ENCODE assay signal across 18 cellular contexts in genomic region chr19:19324059-19324755, GRCh38. TPM values are rescaled to one million over a fixed set of nuclear protein-coding genes. Genes with fewer than 3 reads are reported as not detected.
DNase-seq lines count a peak whose midpoint lies in the region; ATAC-seq and TF ChIP-seq lines count a peak whose summit lies in the region.
"Had no signal": no experiment of that assay in that cellular context is flagged by ENCODE, and none has a peak within 500 bp of the region (broad histone marks: within the 10 kb centered on the region; RNA-seq: fewer than 3 reads in every experiment).

No MANE protein-coding gene starts in this region.

- WGBS in heart right ventricle, 2 donors, result 73 to 74% methylated on average over 7 of the region's 7 CpGs

- no peaks in the 10 kb centered on the region for H3K27me3 Mint-ChIP-seq in activated CD8-positive, alpha-beta T cell treated with anti-CD3 and anti-CD28 coated beads for 36 hours
- H3K27me3 Mint-ChIP-seq in stimulated activated naive B cell treated with anti-CD40 and anti-IgM and Interleukin-4, amounts not matched to agents 10 μg/mL and 1 μg/mL and 100 μg/mL, for 72 hours, result no peaks in the 10 kb centered on the region

- CTCF ChIA-PET in activated CD8-positive, alpha-beta T cell treated with anti-CD3 and anti-CD28 coated beads for 36 hours (lab: Charles Lee), result interaction anchor here (0.9 to 1.8 kb wide), 4 partner anchors 9 to 169 kb away, joined by 3 to 7 read pairs (median 5); no protein-coding TSS in a partner anchor

- H3K36me3 Mint-ChIP-seq in activated CD8-positive, alpha-beta T cell treated with anti-CD3 and anti-CD28 coated beads for 36 hours (ENCODE audit: low read depth), result peaks cover 30% of the 10 kb centered on the region
- peaks cover 33 to 39% of the 10 kb centered on the region in 2 donors for H3K36me3 Mint-ChIP-seq in stimulated activated naive B cell treated with anti-CD40 and anti-IgM and Interleukin-4, amounts not matched to agents 10 μg/mL and 1 μg/mL and 100 μg/mL, for 72 hours

- no peak for TF ChIP-seq CTCF in heart right ventricle (IDR thresholded peaks at IDR 0.05)
- TF ChIP-seq CTCF in activated CD8-positive, alpha-beta T cell treated with anti-CD3 and anti-CD28 coated beads for 36 hours (IDR thresholded peaks at IDR 0.05), result no peak

- H3K4me1 Mint-ChIP-seq in activated CD8-positive, alpha-beta T cell treated with anti-CD3 and anti-CD28 coated beads for 36 hours (ENCODE audit: low read depth), result peaks cover 39% of the 10 kb centered on the region
- peaks cover 31 to 64% of the 10 kb centered on the region in 2 donors for H3K4me1 Mint-ChIP-seq in stimulated activated naive B cell treated with anti-CD40 and anti-IgM and Interleukin-4, amounts not matched to agents 10 μg/mL and 1 μg/mL and 100 μg/mL, for 72 hours

- H3K4me3 ChIP-seq in heart right ventricle, result no peak overlapping the region
- H3K4me3 ChIP-seq: adrenal gland, gastroesophageal sphincter, pancreas, stomach had no signal

- intact Hi-C loops in heart right ventricle (cut with DNase I), result loop anchor here in 3 of 10 donors (5.0 to 10.0 kb wide), 2 partner anchors 129 to 132 kb away; partner anchors contain the start of genes BORCS8 (in 3 of the 3) and RFXANK (in 3 of the 3)
- intact Hi-C loops in Right ventricle myocardium inferior (cut with DNase I), result loop anchor here (10.0 kb wide), 2 partner anchors 129 to 259 kb away; partner anchors contain the start of genes BORCS8, RFXANK and SLC25A42
- intact Hi-C loops in activated CD8-positive, alpha-beta T cell treated with anti-CD3 and anti-CD28 coated beads for 36 hours (cut with micrococcal nuclease), result no loop called here

- H3K9me3 ChIP-seq in heart right ventricle, result no peaks in the 10 kb centered on the region
- H3K9me3 ChIP-seq: adrenal gland, gastroesophageal sphincter, pancreas, stomach had no signal

- peak in 4 of 8 donors; percentile 18 to 50 (median 30) for ATAC-seq in heart right ventricle
- ATAC-seq in Right ventricle myocardium inferior, result no peak
- ATAC-seq in activated CD8-positive, alpha-beta T cell treated with anti-CD3 and anti-CD28 coated beads for 36 hours, result no peak
- ATAC-seq in stimulated activated naive B cell treated with anti-CD40 and anti-IgM and Interleukin-4, amounts not matched to agents 10 μg/mL and 1 μg/mL and 100 μg/mL, for 72 hours (replicated peaks), result no peak
- no peak for ATAC-seq in HG03095 (IDR thresholded peaks at IDR 0.05; ENCODE audit: unreplicated experiment)
- ATAC-seq: gastroesophageal sphincter, pancreas had no signal

- peaks cover 0 to 66% (median 16%) of the 10 kb centered on the region in 9 donors for H3K36me3 ChIP-seq in heart right ventricle

- H3K27ac ChIP-seq in heart right ventricle, result peak overlapping the region in 6 of 10 donors; percentile 2 to 59 (median 42)
- H3K27ac ChIP-seq: adrenal gland, gastroesophageal sphincter, pancreas, stomach, WERI-Rb-1 had no signal

- H3K4me1 ChIP-seq in heart right ventricle, result peaks cover 10 to 58% (median 51%) of the 10 kb centered on the region in 9 donors

- no peaks in the 10 kb centered on the region for H3K27me3 ChIP-seq in heart right ventricle
- H3K27me3 ChIP-seq: adrenal gland, gastroesophageal sphincter, pancreas, stomach had no signal

- H3K9me3 Mint-ChIP-seq in activated CD8-positive, alpha-beta T cell treated with anti-CD3 and anti-CD28 coated beads for 36 hours, result no peaks in the 10 kb centered on the region
- H3K9me3 Mint-ChIP-seq in stimulated activated naive B cell treated with anti-CD40 and anti-IgM and Interleukin-4, amounts not matched to agents 10 μg/mL and 1 μg/mL and 100 μg/mL, for 72 hours, result no peaks in the 10 kb centered on the region

- POLR2A ChIA-PET in activated CD8-positive, alpha-beta T cell treated with anti-CD3 and anti-CD28 coated beads for 36 hours (lab: Charles Lee), result interaction anchor here (1.3 to 2.1 kb wide), 2 partner anchors 10 to 87 kb away, joined by 4 to 5 read pairs; no protein-coding TSS in a partner anchor

- peak overlapping the region; percentile 4 for H3K27ac Mint-ChIP-seq in activated CD8-positive, alpha-beta T cell treated with anti-CD3 and anti-CD28 coated beads for 36 hours
- peak overlapping the region; percentile 11 for H3K27ac Mint-ChIP-seq in stimulated activated naive B cell treated with anti-CD40 and anti-IgM and Interleukin-4, amounts not matched to agents 10 μg/mL and 1 μg/mL and 100 μg/mL, for 72 hours

- no peak overlapping the region for H3K4me3 Mint-ChIP-seq in activated CD8-positive, alpha-beta T cell treated with anti-CD3 and anti-CD28 coated beads for 36 hours
- no peak overlapping the region for H3K4me3 Mint-ChIP-seq in stimulated activated naive B cell treated with anti-CD40 and anti-IgM and Interleukin-4, amounts not matched to agents 10 μg/mL and 1 μg/mL and 100 μg/mL, for 72 hours

- DNase-seq in heart right ventricle, result no peak
- DNase-seq in Right ventricle myocardium inferior (ENCODE audit: missing footprints), result no peak
- DNase-seq in activated CD8-positive, alpha-beta T cell treated with anti-CD3 and anti-CD28 coated beads for 36 hours, result no peak
- peak; percentile 83 for DNase-seq in myocyte (ENCODE audit: low read depth)
- DNase-seq in stimulated activated naive B cell treated with anti-CD40 and anti-IgM and Interleukin-4, amounts not matched to agents 10 μg/mL and 1 μg/mL and 100 μg/mL, for 72 hours, result no peak
- no peak for DNase-seq in glomerular visceral epithelial cell (ENCODE audit: extremely low spot score)
- no peak for DNase-seq in HuH-7 (ENCODE audit: low spot score)
- DNase-seq: adrenal gland, mammary epithelial cell, NCI-H2081, NCI-H774, pancreas, stomach, WERI-Rb-1 had no signal

RNA-seq across cellular contexts. Expression of gene MAU2, which starts 3.6 kb away (rescaled TPM):
- 10 to 100 TPM; 29.3 to 48.6 (median 36.7) TPM for total RNA-seq in heart right ventricle
- 10 to 100 TPM; 11.2 to 39.4 TPM for polyA plus RNA-seq in heart right ventricle
- total RNA-seq in Right ventricle myocardium inferior, result 31.8 TPM
- 10 to 100 TPM; 38.4 to 39.4 TPM for total RNA-seq in activated CD8-positive, alpha-beta T cell treated with anti-CD3 and anti-CD28 coated beads for 36 hours
- total RNA-seq in myocyte, result 32.0 and 40.3 TPM in 2 replicates
- polyA plus RNA-seq in myocyte (2012), result 37.1 TPM

RNA-seq across cellular contexts. Expression of gene SUGP1, which starts 3.9 kb away (rescaled TPM):
- total RNA-seq in heart right ventricle (10 to 100 TPM; 33.6 to 50.2 (median 44.8) TPM), Right ventricle myocardium inferior (34.9 TPM), myocyte (32.6 and 36.4 TPM in 2 replicates)
- polyA plus RNA-seq in heart right ventricle, result 10 to 100 TPM; 30.1 to 32.0 TPM
- total RNA-seq in activated CD8-positive, alpha-beta T cell treated with anti-CD3 and anti-CD28 coated beads for 36 hours, result 10 to 100 TPM; 42.8 to 51.3 TPM
- 46.7 TPM for polyA plus RNA-seq in myocyte (2012)

RNA-seq across cellular contexts. Expression of gene TM6SF2, which starts 51.1 kb away (rescaled TPM):
- total RNA-seq in heart right ventricle (1 to 10 TPM in 4 of 10 donors, under 1 TPM in 6; 0.17 to 2.1 (median 0.64) TPM), Right ventricle myocardium inferior (0.57 TPM), myocyte (0.13 and 0.21 TPM in 2 replicates)
- under 1 TPM; 0.20 to 0.66 TPM for polyA plus RNA-seq in heart right ventricle
- total RNA-seq in activated CD8-positive, alpha-beta T cell treated with anti-CD3 and anti-CD28 coated beads for 36 hours, result not detected
- 4.8 TPM for polyA plus RNA-seq in myocyte (2012)
- total RNA-seq: endothelial cell of umbilical vein, gastroesophageal sphincter, mammary epithelial cell, RPMI7951 had no signal
- polyA plus RNA-seq: mammary epithelial cell had no signal
